ENCODE assay signal across 20 cellular contexts in genomic region chr22:46606886-46607285, GRCh38. TPM values are rescaled to one million over a fixed set of nuclear protein-coding genes. Genes with fewer than 3 reads are reported as not detected.
DNase-seq lines count a peak whose midpoint lies in the region; ATAC-seq and TF ChIP-seq lines count a peak whose summit lies in the region.
"Had no signal": no experiment of that assay in that cellular context is flagged by ENCODE, and none has a peak within 500 bp of the region (broad histone marks: within the 10 kb centered on the region; RNA-seq: fewer than 3 reads in every experiment).

No MANE protein-coding gene starts in this region.

- H3K4me3 Mint-ChIP-seq in chondrocyte (ENCODE audit: unreplicated experiment): no peak overlapping the region
- H3K4me3 Mint-ChIP-seq in activated naive CD4-positive, alpha-beta T cell treated with anti-CD3 and anti-CD28 coated beads, Interleukin-2, amount 10 ng/mL, durations not matched to agents 7 days and 5 days: no peak overlapping the region
- H3K4me3 Mint-ChIP-seq in T-helper 2 cell treated with Interferon-gamma antibody and Interleukin-4, amounts not matched to agents 5 μg/mL and 100 μg/mL, for 36 hours: no peak overlapping the region
- H3K4me3 Mint-ChIP-seq: CD4-positive, alpha-beta T cell; CD8-positive, alpha-beta T cell had no signal

- no peak overlapping the region for H2BK120ac ChIP-seq in mesendoderm (ENCODE audit: low read depth, low read length)

- no CpG with 5 or more reads among the region's 9 CpGs for WGBS in mesendoderm (ENCODE audit: extremely low coverage, insufficient coverage, low lambda C conversion rate)

- no peak overlapping the region for H3K4ac ChIP-seq in mesendoderm (ENCODE audit: low read depth, low read length)

- H3K4me2 ChIP-seq in BLaER1 (peak overlapping the region; percentile 18; the same call in 1 of the 2 replicates), DND-41 (ENCODE audit: insufficient read depth, low read length) (no peak overlapping the region), mesendoderm (ENCODE audit: low read length) (no peak overlapping the region)

- H2BK15ac ChIP-seq in mesendoderm (replicated peaks; ENCODE audit: low read depth): no peak overlapping the region

- H3K9ac ChIP-seq in BLaER1 (no peak overlapping the region), DND-41 (ENCODE audit: low read depth, low read length) (peak overlapping the region; percentile 15; the same call in 1 of the 2 replicates), mesendoderm (ENCODE audit: low read length) (no peak overlapping the region)
- H3K9ac ChIP-seq: BLaER1 treated with 17β-estradiol and CSF1 and Interleukin-3, amounts not matched to agents 10 nM and 100 nM had no signal

- no peak overlapping the region for H3K27ac Mint-ChIP-seq in chondrocyte (ENCODE audit: unreplicated experiment)
- H3K27ac Mint-ChIP-seq in activated naive CD4-positive, alpha-beta T cell treated with anti-CD3 and anti-CD28 coated beads, Interleukin-2, amount 10 ng/mL, durations not matched to agents 7 days and 5 days: no peak overlapping the region
- H3K27ac Mint-ChIP-seq in T-helper 2 cell treated with Interferon-gamma antibody and Interleukin-4, amounts not matched to agents 5 μg/mL and 100 μg/mL, for 36 hours: no peak overlapping the region
- H3K27ac Mint-ChIP-seq: CD4-positive, alpha-beta T cell; CD8-positive, alpha-beta T cell had no signal

- H3K23ac ChIP-seq in mesendoderm (ENCODE audit: low read length): no peak overlapping the region

- peaks cover 3% of the 10 kb centered on the region for H3K79me1 ChIP-seq in mesendoderm (ENCODE audit: low read length)

- peaks cover 76% of the 10 kb centered on the region for H3K79me2 ChIP-seq in DND-41 (ENCODE audit: insufficient read depth, low read length)
- H3K79me2 ChIP-seq in mesendoderm (ENCODE audit: control insufficient read depth, insufficient read depth, low read length): no peaks in the 10 kb centered on the region

- no peak overlapping the region for H2AK5ac ChIP-seq in mesendoderm (ENCODE audit: low read length)

- CTCF ChIA-PET in activated naive CD4-positive, alpha-beta T cell treated with anti-CD3 and anti-CD28 coated beads, Interleukin-2, amount 10 ng/mL, durations not matched to agents 7 days and 5 days (lab: Charles Lee): no interaction called here

- H4K20me1 ChIP-seq in BLaER1 (peaks cover 66% of the 10 kb centered on the region), DND-41 (ENCODE audit: insufficient read depth, low read length) (no peaks in the 10 kb centered on the region)

- no peaks in the 10 kb centered on the region for H3K9me3 ChIP-seq in BLaER1
- H3K9me3 ChIP-seq in DND-41 (ENCODE audit: insufficient read depth, low read length, severe bottlenecking): no peaks in the 10 kb centered on the region
- H3K9me3 ChIP-seq: BE2C; BLaER1 treated with 17β-estradiol and CSF1 and Interleukin-3, amounts not matched to agents 10 nM and 100 nM; Caco-2 had no signal

- H3K4me1 ChIP-seq in BLaER1: peaks cover 91% of the 10 kb centered on the region
- peaks cover 74% of the 10 kb centered on the region for H3K4me1 ChIP-seq in DND-41 (ENCODE audit: insufficient read depth, low read length)
- H3K4me1 ChIP-seq in mesendoderm (ENCODE audit: control insufficient read depth, low read depth, low read length): no peaks in the 10 kb centered on the region

- H3K27me3 ChIP-seq in BLaER1 (no peaks in the 10 kb centered on the region), DND-41 (ENCODE audit: insufficient read depth, low read length, poor library complexity) (no peaks in the 10 kb centered on the region), mesendoderm (ENCODE audit: insufficient read depth, low read length, poor library complexity) (no peaks in the 10 kb centered on the region), H7 (ENCODE audit: control insufficient read depth, insufficient read depth, low read length) (no peaks in the 10 kb centered on the region)
- H3K27me3 ChIP-seq: BE2C; BLaER1 treated with 17β-estradiol and CSF1 and Interleukin-3, amounts not matched to agents 10 nM and 100 nM had no signal

- TF ChIP-seq CTCF in DND-41 (IDR thresholded peaks at IDR 0.05; ENCODE audit: borderline replicate concordance, extremely low read depth, low read length, poor library complexity, severe bottlenecking) (no peak), chondrocyte (IDR thresholded peaks at IDR 0.05) (no peak)

- H3K56ac ChIP-seq in mesendoderm (ENCODE audit: low read length): peak overlapping the region; percentile 15

- no peak overlapping the region for H4K5ac ChIP-seq in mesendoderm (ENCODE audit: low read length)

- H2BK5ac ChIP-seq in mesendoderm (ENCODE audit: low read length): no peak overlapping the region

- H3K4me1 Mint-ChIP-seq in chondrocyte (ENCODE audit: low read depth): peaks cover 9% of the 10 kb centered on the region
- peaks cover 33% of the 10 kb centered on the region for H3K4me1 Mint-ChIP-seq in activated naive CD4-positive, alpha-beta T cell treated with anti-CD3 and anti-CD28 coated beads, Interleukin-2, amount 10 ng/mL, durations not matched to agents 7 days and 5 days
- H3K4me1 Mint-ChIP-seq in T-helper 2 cell treated with Interferon-gamma antibody and Interleukin-4, amounts not matched to agents 5 μg/mL and 100 μg/mL, for 36 hours (ENCODE audit: low read depth): peaks cover 18% of the 10 kb centered on the region

- no peak overlapping the region for H3K18ac ChIP-seq in mesendoderm (ENCODE audit: low read length)

- H3K9me3 Mint-ChIP-seq in chondrocyte (ENCODE audit: low read depth): no peaks in the 10 kb centered on the region
- peaks cover 1% of the 10 kb centered on the region for H3K9me3 Mint-ChIP-seq in activated naive CD4-positive, alpha-beta T cell treated with anti-CD3 and anti-CD28 coated beads, Interleukin-2, amount 10 ng/mL, durations not matched to agents 7 days and 5 days
- H3K9me3 Mint-ChIP-seq in T-helper 2 cell treated with Interferon-gamma antibody and Interleukin-4, amounts not matched to agents 5 μg/mL and 100 μg/mL, for 36 hours: peaks cover 4% of the 10 kb centered on the region
- H3K9me3 Mint-ChIP-seq: CD4-positive, alpha-beta T cell; CD8-positive, alpha-beta T cell had no signal

- H3K36me3 Mint-ChIP-seq in chondrocyte (ENCODE audit: low read depth): no peaks in the 10 kb centered on the region
- peaks cover 6% of the 10 kb centered on the region for H3K36me3 Mint-ChIP-seq in activated naive CD4-positive, alpha-beta T cell treated with anti-CD3 and anti-CD28 coated beads, Interleukin-2, amount 10 ng/mL, durations not matched to agents 7 days and 5 days
- peaks cover 9% of the 10 kb centered on the region for H3K36me3 Mint-ChIP-seq in T-helper 2 cell treated with Interferon-gamma antibody and Interleukin-4, amounts not matched to agents 5 μg/mL and 100 μg/mL, for 36 hours (ENCODE audit: low read depth)
- H3K36me3 Mint-ChIP-seq: CD8-positive, alpha-beta T cell had no signal

- no peak for ATAC-seq in DND-41 (ENCODE audit: insufficient read depth, low read depth)
- ATAC-seq: CD8-positive, alpha-beta T cell; GM12878 had no signal

- no peaks in the 10 kb centered on the region for H3K27me3 Mint-ChIP-seq in chondrocyte (ENCODE audit: low read depth)
- H3K27me3 Mint-ChIP-seq in activated naive CD4-positive, alpha-beta T cell treated with anti-CD3 and anti-CD28 coated beads, Interleukin-2, amount 10 ng/mL, durations not matched to agents 7 days and 5 days: no peaks in the 10 kb centered on the region
- no peaks in the 10 kb centered on the region for H3K27me3 Mint-ChIP-seq in T-helper 2 cell treated with Interferon-gamma antibody and Interleukin-4, amounts not matched to agents 5 μg/mL and 100 μg/mL, for 36 hours (ENCODE audit: low read depth)
- H3K27me3 Mint-ChIP-seq: CD4-positive, alpha-beta T cell had no signal

- peaks cover 10% of the 10 kb centered on the region; the same call in 1 of the 2 replicates for H3K36me3 ChIP-seq in BLaER1
- H3K36me3 ChIP-seq in DND-41 (ENCODE audit: insufficient read depth, low read length): peaks cover 18% of the 10 kb centered on the region
- no peaks in the 10 kb centered on the region for H3K36me3 ChIP-seq in mesendoderm (ENCODE audit: control insufficient read depth, insufficient read depth, low read length)
- H3K36me3 ChIP-seq in H7 (replicated peaks; ENCODE audit: control insufficient read depth, insufficient read depth, low read length): no peaks in the 10 kb centered on the region
- H3K36me3 ChIP-seq: BLaER1 treated with 17β-estradiol and CSF1 and Interleukin-3, amounts not matched to agents 10 nM and 100 nM had no signal

- no peak overlapping the region for H3K4me3 ChIP-seq in BLaER1
- no peak overlapping the region for H3K4me3 ChIP-seq in DND-41 (ENCODE audit: low read depth in 1 of 2, low read length in 2 of 2)
- no peak overlapping the region for H3K4me3 ChIP-seq in mesendoderm (ENCODE audit: low read length)
- no peak overlapping the region for H3K4me3 ChIP-seq in H7 (ENCODE audit: insufficient read depth, low read depth, low read length)
- H3K4me3 ChIP-seq: BLaER1 treated with 17β-estradiol and CSF1 and Interleukin-3, amounts not matched to agents 10 nM and 100 nM; GM12878 had no signal

- H3K27ac ChIP-seq in BLaER1 (no peak overlapping the region), DND-41 (ENCODE audit: low read length) (peak overlapping the region; percentile 81), mesendoderm (ENCODE audit: low read depth, low read length) (no peak overlapping the region)
- H3K27ac ChIP-seq: BLaER1 treated with 17β-estradiol and CSF1 and Interleukin-3, amounts not matched to agents 10 nM and 100 nM had no signal

- DNase-seq in DND-41 (no peak), chondrocyte (ENCODE audit: low spot score) (peak; percentile 84), mesendoderm (no peak), NCI-H1694 (lab: John Stamatoyannopoulos, UW) (no peak), H7 (no peak)
- DNase-seq in activated naive CD4-positive, alpha-beta T cell treated with anti-CD3 and anti-CD28 coated beads, Interleukin-2, amount 10 ng/mL, durations not matched to agents 7 days and 5 days: no peak
- no peak for DNase-seq in T-helper 2 cell treated with Interferon-gamma antibody and Interleukin-4, amounts not matched to agents 5 μg/mL and 100 μg/mL, for 36 hours (ENCODE audit: low spot score)
- DNase-seq: 8988T; ACHN; BE2C; Caco-2; Calu3; CD4-positive, alpha-beta T cell; DMS79 treated with DMSO at 0.1 percent for 48 hours; EL; GDM1 had no signal

- no peak overlapping the region for H4K8ac ChIP-seq in mesendoderm (ENCODE audit: low read depth, low read length)

- H2AFZ ChIP-seq in DND-41 (ENCODE audit: low read depth, low read length): no peak overlapping the region

RNA-seq across cellular contexts. Expression of gene GRAMD4, which starts 13.3 kb away (rescaled TPM):
- total RNA-seq in chondrocyte: 23.8 to 44.8 TPM (median 31.7 TPM) in 3 replicates
- 5.7 TPM for polyA plus RNA-seq in mesendoderm (2013, experiment 1 of 2)
- 6.5 TPM for polyA plus RNA-seq in mesendoderm (2013, experiment 2 of 2)
- total RNA-seq in H7 (2014; rRNA removed; shearing (Covaris generic)): 17.1 and 18.9 TPM in 2 replicates
